Comparison of ENCODE assay signal across 16 cellular contexts in the genomic region with DNA sequence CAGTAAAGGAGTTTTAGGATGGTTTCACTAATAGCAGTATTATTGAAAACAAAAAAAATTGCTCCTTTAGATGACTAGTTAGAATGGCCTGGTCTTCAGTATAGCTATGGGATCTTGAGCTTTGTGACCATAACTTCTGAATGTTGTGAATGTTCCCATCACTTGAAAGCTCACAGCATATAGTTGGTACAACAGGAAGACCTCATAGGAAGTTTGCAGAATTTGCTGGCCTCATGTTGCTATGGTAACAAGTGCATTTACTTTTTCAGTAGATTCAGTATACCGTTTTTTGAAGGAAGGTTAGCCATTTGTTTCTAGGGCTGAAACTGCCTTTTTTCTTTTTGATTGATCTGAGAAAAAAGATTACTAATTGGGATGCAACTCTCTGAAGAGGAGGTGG. TPM values are rescaled to one million over a fixed set of nuclear protein-coding genes. Genes with fewer than 3 reads are reported as not detected.
DNase-seq lines count a peak whose midpoint lies in the region; ATAC-seq and TF ChIP-seq lines count a peak whose summit lies in the region.
"Had no signal": no experiment of that assay in that cellular context is flagged by ENCODE, and none has a peak within 500 bp of the region (broad histone marks: within the 10 kb centered on the region; RNA-seq: fewer than 3 reads in every experiment).

No MANE protein-coding gene starts in this region.

- H3K9me3 ChIP-seq in BLaER1 treated with 17β-estradiol and CSF1 and Interleukin-3, amounts not matched to agents 10 nM and 100 nM (replicated peaks in 1 of 11): no peaks in the 10 kb centered on the region

- H3K27me3 ChIP-seq in BLaER1 treated with 17β-estradiol and CSF1 and Interleukin-3, amounts not matched to agents 10 nM and 100 nM: no peaks in the 10 kb centered on the region

- no peak overlapping the region for H3K9ac ChIP-seq in BLaER1 treated with 17β-estradiol and CSF1 and Interleukin-3, amounts not matched to agents 10 nM and 100 nM

- peak overlapping the region; percentile 96 for H3K27ac Mint-ChIP-seq in endothelial cell (ENCODE audit: unreplicated experiment)
- H3K27ac Mint-ChIP-seq: type B pancreatic cell had no signal

- peaks cover 11 to 57% (median 27%) of the 10 kb centered on the region in 11 experiments; a peak in 21 of 22 replicates for H3K36me3 ChIP-seq in BLaER1 treated with 17β-estradiol and CSF1 and Interleukin-3, amounts not matched to agents 10 nM and 100 nM

- no peaks in the 10 kb centered on the region for H3K9me3 Mint-ChIP-seq in endothelial cell (ENCODE audit: unreplicated experiment)
- H3K9me3 Mint-ChIP-seq: type B pancreatic cell had no signal

- ATAC-seq in GM21825 (IDR thresholded peaks at IDR 0.05; ENCODE audit: unreplicated experiment): no peak
- ATAC-seq: Right ventricle myocardium inferior had no signal

- DNase-seq in GM10266 (ENCODE audit: extremely low spot score) (peak; percentile 9), KG1 (lab: John Stamatoyannopoulos, UW) (peak; percentile 39), endothelial cell (ENCODE audit: low spot score) (peak; percentile 15), amygdala (lab: John Stamatoyannopoulos, UW) (no peak), DMS114 treated with DMSO at 0.1 percent for 48 hours (lab: John Stamatoyannopoulos, UW; ENCODE audit: unreplicated experiment) (no peak), foreskin fibroblast (no peak)
- DNase-seq: activated CD4-positive, alpha-beta T cell treated with anti-CD3 and anti-CD28 coated beads for 4 hours; amniotic stem cell; DMS153; kidney glomerular epithelial cell; NCI-H1930; posterior cingulate gyrus had no signal

- H3K4me2 ChIP-seq in BLaER1 treated with 17β-estradiol and CSF1 and Interleukin-3, amounts not matched to agents 10 nM and 100 nM: peak overlapping the region in 9 of 11 experiments; percentile 1 to 43 (median 29); a peak in 13 of 22 replicates

- H3K27ac ChIP-seq in BLaER1 treated with 17β-estradiol and CSF1 and Interleukin-3, amounts not matched to agents 10 nM and 100 nM: no peak overlapping the region

- peaks cover 14% of the 10 kb centered on the region for H3K4me1 Mint-ChIP-seq in endothelial cell (ENCODE audit: unreplicated experiment)

- peaks cover 12 to 41% (median 26%) of the 10 kb centered on the region in 10 experiments for H3K4me1 ChIP-seq in BLaER1 treated with 17β-estradiol and CSF1 and Interleukin-3, amounts not matched to agents 10 nM and 100 nM

- no peak for TF ChIP-seq CTCF in GM10266 (IDR thresholded peaks at IDR 0.05; ENCODE audit: control insufficient read depth, insufficient read depth, low read depth, missing control alignments)
- no peak for TF ChIP-seq CTCF in endothelial cell (IDR thresholded peaks at IDR 0.05; ENCODE audit: unreplicated experiment)
- no peak for TF ChIP-seq CTCF in foreskin fibroblast (IDR thresholded peaks at IDR 0.05; ENCODE audit: low read depth, low read length)

- H3K4me3 ChIP-seq in BLaER1 treated with 17β-estradiol and CSF1 and Interleukin-3, amounts not matched to agents 10 nM and 100 nM: no peak overlapping the region
- no peak overlapping the region for H3K4me3 ChIP-seq in foreskin fibroblast (ENCODE audit: low read depth in 1 of 2, low read length in 2 of 2)

- H3K36me3 Mint-ChIP-seq in endothelial cell (ENCODE audit: low read depth, unreplicated experiment): no peaks in the 10 kb centered on the region
- H3K36me3 Mint-ChIP-seq: type B pancreatic cell had no signal

- no peaks in the 10 kb centered on the region for H3K27me3 Mint-ChIP-seq in endothelial cell (ENCODE audit: unreplicated experiment)
- H3K27me3 Mint-ChIP-seq: type B pancreatic cell had no signal

- no peak overlapping the region for H3K4me3 Mint-ChIP-seq in endothelial cell (ENCODE audit: unreplicated experiment)
- H3K4me3 Mint-ChIP-seq: type B pancreatic cell had no signal

- peaks cover 46 to 100% (median 91%) of the 10 kb centered on the region in 11 experiments for H4K20me1 ChIP-seq in BLaER1 treated with 17β-estradiol and CSF1 and Interleukin-3, amounts not matched to agents 10 nM and 100 nM

RNA-seq across cellular contexts. Expression of a gene that starts 8.3 kb away (rescaled TPM):
- 47.9 TPM for total RNA-seq in endothelial cell (ENCODE audit: unreplicated experiment)

Comparison
In these comparisons a context has a peak if more than half of its experiments do, and no peak if none do; other contexts are left out.
1. DNase-seq: peak in GM10266 (single experiment), KG1 (single experiment) and endothelial cell (single experiment); none in amygdala (0 of 56), DMS114 treated with DMSO at 0.1 percent for 48 hours (single experiment) and foreskin fibroblast (0 of 2).